ENCODE assay signal across 16 cellular contexts in the genomic region with DNA sequence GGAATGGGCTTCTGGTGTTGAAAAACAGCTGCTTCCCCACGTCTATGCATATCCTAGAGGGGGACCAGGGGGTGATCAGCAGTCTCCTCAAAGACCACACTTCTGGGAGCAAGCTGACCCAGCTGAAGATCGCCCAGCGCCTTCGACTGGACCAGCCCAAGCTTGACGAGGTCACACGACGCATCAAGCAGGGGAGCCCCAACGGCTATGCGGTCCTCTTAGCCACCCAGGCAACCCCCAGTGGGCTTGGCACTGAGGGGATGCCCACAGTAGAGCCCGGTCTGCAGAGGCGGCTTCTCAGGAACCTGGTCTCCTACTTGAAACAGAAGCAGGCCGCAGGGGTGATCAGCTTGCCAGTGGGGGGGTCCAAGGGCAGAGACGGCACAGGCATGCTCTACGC. TPM values are rescaled to one million over a fixed set of nuclear protein-coding genes. Genes with fewer than 3 reads are reported as not detected.
DNase-seq lines count a peak whose midpoint lies in the region; ATAC-seq and TF ChIP-seq lines count a peak whose summit lies in the region.
"Had no signal": no experiment of that assay in that cellular context is flagged by ENCODE, and none has a peak within 500 bp of the region (broad histone marks: within the 10 kb centered on the region; RNA-seq: fewer than 3 reads in every experiment).

No MANE protein-coding gene starts in this region.

- no peak for TF ChIP-seq POLR2A in breast epithelium (IDR thresholded peaks at IDR 0.05)

- H2BK15ac ChIP-seq in mesenchymal stem cell (ENCODE audit: low read depth, poor library complexity, severe bottlenecking), result no peak overlapping the region

- ATAC-seq in stimulated activated naive CD8-positive, alpha-beta T cell treated with anti-CD3 and anti-CD28 coated beads, Interleukin-15, amount 100 ng/mL, for 72 hours, result no peak

- H3K27ac Mint-ChIP-seq in MCF 10A (ENCODE audit: low read depth, unreplicated experiment) (no peak overlapping the region), Calu3 (ENCODE audit: unreplicated experiment) (no peak overlapping the region)
- no peak overlapping the region for H3K27ac Mint-ChIP-seq in activated T-helper 1 cell treated with anti-CD3 and anti-CD28 coated beads, Interleukin-12 subunit alpha, Interleukin-12 subunit beta, Interleukin-2, Interleukin-4 antibody, amounts not matched to agents 30 ng/mL and 10 ng/mL and 1 ng/mL, durations not matched to agents 14 hours and 24 hours and 36 hours
- H3K27ac Mint-ChIP-seq in stimulated activated naive CD8-positive, alpha-beta T cell treated with anti-CD3 and anti-CD28 coated beads, Interleukin-15, amount 100 ng/mL, for 72 hours, result peak overlapping the region in 1 of 2 donors; percentile 87

- no peak overlapping the region for H2AFZ ChIP-seq in mesenchymal stem cell (ENCODE audit: low read depth, low read length)

- no peaks in the 10 kb centered on the region for H3K9me3 Mint-ChIP-seq in MCF 10A (ENCODE audit: unreplicated experiment)
- H3K9me3 Mint-ChIP-seq in activated T-helper 1 cell treated with anti-CD3 and anti-CD28 coated beads, Interleukin-12 subunit alpha, Interleukin-12 subunit beta, Interleukin-2, Interleukin-4 antibody, amounts not matched to agents 30 ng/mL and 10 ng/mL and 1 ng/mL, durations not matched to agents 14 hours and 24 hours and 36 hours, result no peaks in the 10 kb centered on the region
- no peaks in the 10 kb centered on the region for H3K9me3 Mint-ChIP-seq in stimulated activated naive CD8-positive, alpha-beta T cell treated with anti-CD3 and anti-CD28 coated beads, Interleukin-15, amount 100 ng/mL, for 72 hours
- no peaks in the 10 kb centered on the region for H3K9me3 Mint-ChIP-seq in Calu3 (ENCODE audit: low read depth, unreplicated experiment)
- H3K9me3 Mint-ChIP-seq: activated CD4-positive, alpha-beta T cell treated with anti-CD3 and anti-CD28 coated beads, Interleukin-2, amount 10 ng/mL, durations not matched to agents 7 days and 5 days had no signal

- H3K18ac ChIP-seq in mesenchymal stem cell (ENCODE audit: low read depth in 1 of 2, low read length in 2 of 2), result no peak overlapping the region

- H3K4me3 ChIP-seq in breast epithelium (peak overlapping the region in 1 of 3 donors; percentile 9), mesenchymal stem cell (ENCODE audit: insufficient read depth in 1 of 2, low read depth in 1 of 2, low read length in 2 of 2) (no peak overlapping the region)
- H3K4me3 ChIP-seq: colonic mucosa had no signal

- no peak overlapping the region for H4K91ac ChIP-seq in mesenchymal stem cell (ENCODE audit: low read length)

- DNase-seq in MCF 10A (ENCODE audit: unreplicated experiment) (no peak), breast epithelium (ENCODE audit: low spot score in 2 of 2) (no peak), mesenchymal stem cell (no peak), NOMO-1 treated with dmso at 0.1 percent for 144 hours (lab: John Stamatoyannopoulos, UW; ENCODE audit: unreplicated experiment) (no peak), Calu3 (no peak)
- DNase-seq in activated T-helper 1 cell treated with anti-CD3 and anti-CD28 coated beads, Interleukin-12 subunit alpha, Interleukin-12 subunit beta, Interleukin-2, Interleukin-4 antibody, amounts not matched to agents 30 ng/mL and 10 ng/mL and 1 ng/mL, durations not matched to agents 14 hours and 24 hours and 36 hours (ENCODE audit: low spot score), result no peak
- DNase-seq in stimulated activated naive CD8-positive, alpha-beta T cell treated with anti-CD3 and anti-CD28 coated beads, Interleukin-15, amount 100 ng/mL, for 72 hours, result no peak
- DNase-seq in stimulated activated CD4-positive, alpha-beta T cell treated with anti-CD3 and anti-CD28 coated beads, Interleukin-1b, Interleukin-23, amount 100 ng/mL, for 48 hours, result no peak
- DNase-seq: activated CD4-positive, alpha-beta T cell treated with anti-CD3 and anti-CD28 coated beads, Interleukin-2, amount 10 ng/mL, durations not matched to agents 7 days and 5 days; BE2C; colonic mucosa; EL; Kasumi-1; mammary epithelial cell; NCI-H2081 treated with DMSO at 0.1 percent for 48 hours; stimulated activated naive CD4-positive, alpha-beta T cell treated with Interleukin-2 at 50 U/mL for 16 hours had no signal

- no peak overlapping the region for H3K14ac ChIP-seq in mesenchymal stem cell (ENCODE audit: low read length in 2 of 2)

- BruUV-seq in MCF 10A (replicated peaks; lab: Mats Ljungman, UMichigan) (no TSS peak), Calu3 (replicated peaks; lab: Mats Ljungman, UMichigan) (no TSS peak)

- H2AK5ac ChIP-seq in mesenchymal stem cell (ENCODE audit: low read length, severe bottlenecking), result no peak overlapping the region

- CTCF ChIA-PET in MCF 10A (lab: Yijun Ruan, JAX), result interaction anchor here (0.8 to 2.7 kb wide), 4 partner anchors 10 to 777 kb away, joined by 3 to 9 read pairs (median 6); no protein-coding TSS in a partner anchor
- CTCF ChIA-PET in Calu3 (lab: Charles Lee), result interaction anchor here (1.1 kb wide), 1 partner anchor 9 kb away, joined by 3 read pairs; a partner anchor contains a TSS

- H3K79me1 ChIP-seq in mesenchymal stem cell (replicated peaks; ENCODE audit: low read length, poor library complexity, severe bottlenecking), result peaks cover 12% of the 10 kb centered on the region

- peaks cover 7 to 24% of the 10 kb centered on the region in 2 donors for H3K4me1 ChIP-seq in breast epithelium
- H3K4me1 ChIP-seq in mesenchymal stem cell (ENCODE audit: control insufficient read depth, insufficient read depth, low read depth, low read length), result peaks cover 41% of the 10 kb centered on the region
- H3K4me1 ChIP-seq: BE2C had no signal

- peaks cover 68% of the 10 kb centered on the region for H3K36me3 Mint-ChIP-seq in MCF 10A (ENCODE audit: insufficient read depth, unreplicated experiment)
- H3K36me3 Mint-ChIP-seq in activated T-helper 1 cell treated with anti-CD3 and anti-CD28 coated beads, Interleukin-12 subunit alpha, Interleukin-12 subunit beta, Interleukin-2, Interleukin-4 antibody, amounts not matched to agents 30 ng/mL and 10 ng/mL and 1 ng/mL, durations not matched to agents 14 hours and 24 hours and 36 hours (ENCODE audit: low read depth), result peaks cover 43% of the 10 kb centered on the region
- peaks cover 82% of the 10 kb centered on the region for H3K36me3 Mint-ChIP-seq in Calu3 (ENCODE audit: insufficient read depth, unreplicated experiment)

- H2BK5ac ChIP-seq in mesenchymal stem cell (ENCODE audit: low read depth, low read length, poor library complexity, severe bottlenecking), result no peak overlapping the region

- H3K4me3 Mint-ChIP-seq in MCF 10A (ENCODE audit: unreplicated experiment) (peak overlapping the region; percentile 71), Calu3 (ENCODE audit: low read depth, unreplicated experiment) (no peak overlapping the region)
- peak overlapping the region; percentile 85 for H3K4me3 Mint-ChIP-seq in activated T-helper 1 cell treated with anti-CD3 and anti-CD28 coated beads, Interleukin-12 subunit alpha, Interleukin-12 subunit beta, Interleukin-2, Interleukin-4 antibody, amounts not matched to agents 30 ng/mL and 10 ng/mL and 1 ng/mL, durations not matched to agents 14 hours and 24 hours and 36 hours
- H3K4me3 Mint-ChIP-seq in stimulated activated naive CD8-positive, alpha-beta T cell treated with anti-CD3 and anti-CD28 coated beads, Interleukin-15, amount 100 ng/mL, for 72 hours, result peak overlapping the region; percentile 54 to 86

- H3K36me3 ChIP-seq in breast epithelium, result no peaks in the 10 kb centered on the region
- peaks cover 69 to 81% of the 10 kb centered on the region in 2 experiments for H3K36me3 ChIP-seq in mesenchymal stem cell (ENCODE audit: control insufficient read depth in 1 of 2, insufficient read depth in 2 of 2, low read depth in 1 of 2, low read length in 2 of 2)
- H3K36me3 ChIP-seq: colonic mucosa had no signal

- H3K27me3 ChIP-seq in breast epithelium, result no peaks in the 10 kb centered on the region
- no peaks in the 10 kb centered on the region for H3K27me3 ChIP-seq in mesenchymal stem cell (ENCODE audit: control insufficient read depth in 1 of 2, insufficient read depth in 1 of 2, low read length in 2 of 2)
- H3K27me3 ChIP-seq: BE2C, colonic mucosa had no signal

- H3K9ac ChIP-seq in mesenchymal stem cell (ENCODE audit: low read length), result peak overlapping the region; percentile 11

- H3K4ac ChIP-seq in mesenchymal stem cell (ENCODE audit: low read depth in 1 of 2, low read length in 2 of 2), result no peak overlapping the region

- no peak overlapping the region for H3K4me2 ChIP-seq in mesenchymal stem cell (ENCODE audit: low read length, poor library complexity, severe bottlenecking)

- no peak overlapping the region for H2BK120ac ChIP-seq in mesenchymal stem cell (ENCODE audit: low read depth, low read length)

- H3K27ac ChIP-seq in breast epithelium, result no peak overlapping the region
- no peak overlapping the region for H3K27ac ChIP-seq in mesenchymal stem cell (ENCODE audit: low read length, poor library complexity, severe bottlenecking)
- H3K27ac ChIP-seq: colonic mucosa had no signal

- intact Hi-C loops in MCF 10A (cut with micrococcal nuclease) (loop anchor here (5.0 kb wide), 1 partner anchor 409 kb away; no protein-coding TSS in a partner anchor), breast epithelium (cut with DNase I; ENCODE audit: low total_unique reads) (loop anchor here (2.0 to 10.0 kb wide), 2 partner anchors 289 to 819 kb away; no protein-coding TSS in a partner anchor), Calu3 (cut with micrococcal nuclease; ENCODE audit: unreplicated experiment) (no loop called here)
- intact Hi-C loops in activated T-helper 1 cell treated with anti-CD3 and anti-CD28 coated beads, Interleukin-12 subunit alpha, Interleukin-12 subunit beta, Interleukin-2, Interleukin-4 antibody, amounts not matched to agents 30 ng/mL and 10 ng/mL and 1 ng/mL, durations not matched to agents 14 hours and 24 hours and 36 hours (cut with micrococcal nuclease), result loop anchor here (10.0 kb wide), 1 partner anchor 581 kb away; a partner anchor contains a TSS

- POLR2A ChIA-PET in MCF 10A (lab: Yijun Ruan, JAX), result interaction anchor here (0.6 kb wide), 1 partner anchor 1321 kb away, joined by 3 read pairs; no protein-coding TSS in a partner anchor

- H2BK12ac ChIP-seq in mesenchymal stem cell (ENCODE audit: low read length in 2 of 2), result no peak overlapping the region

- H3K23ac ChIP-seq in mesenchymal stem cell (ENCODE audit: low read length in 2 of 2), result peak overlapping the region in 1 of 2 experiments; percentile 75

- 93% methylated on average over 14 of the region's 14 CpGs for WGBS in mesenchymal stem cell

- H3K9me3 ChIP-seq in breast epithelium, result no peaks in the 10 kb centered on the region
- no peaks in the 10 kb centered on the region for H3K9me3 ChIP-seq in mesenchymal stem cell (ENCODE audit: control insufficient read depth, low read length)
- H3K9me3 ChIP-seq: BE2C, colonic mucosa had no signal

- H3K4me1 Mint-ChIP-seq in MCF 10A (ENCODE audit: insufficient read depth, unreplicated experiment) (peaks cover 18% of the 10 kb centered on the region), Calu3 (ENCODE audit: low read depth, unreplicated experiment) (peaks cover 18% of the 10 kb centered on the region)
- H3K4me1 Mint-ChIP-seq in activated T-helper 1 cell treated with anti-CD3 and anti-CD28 coated beads, Interleukin-12 subunit alpha, Interleukin-12 subunit beta, Interleukin-2, Interleukin-4 antibody, amounts not matched to agents 30 ng/mL and 10 ng/mL and 1 ng/mL, durations not matched to agents 14 hours and 24 hours and 36 hours (ENCODE audit: low read depth), result peaks cover 54% of the 10 kb centered on the region
- peaks cover 71% of the 10 kb centered on the region for H3K4me1 Mint-ChIP-seq in stimulated activated naive CD8-positive, alpha-beta T cell treated with anti-CD3 and anti-CD28 coated beads, Interleukin-15, amount 100 ng/mL, for 72 hours

- H4K8ac ChIP-seq in mesenchymal stem cell (ENCODE audit: low read length), result no peak overlapping the region

- TF ChIP-seq CTCF in MCF 10A (IDR thresholded peaks at IDR 0.05; ENCODE audit: unreplicated experiment) (no peak), breast epithelium (IDR thresholded peaks at IDR 0.05) (no peak), Calu3 (IDR thresholded peaks at IDR 0.05; ENCODE audit: unreplicated experiment) (no peak)

- H3K27me3 Mint-ChIP-seq in MCF 10A (ENCODE audit: insufficient read depth, unreplicated experiment), result no peaks in the 10 kb centered on the region
- H3K27me3 Mint-ChIP-seq in activated T-helper 1 cell treated with anti-CD3 and anti-CD28 coated beads, Interleukin-12 subunit alpha, Interleukin-12 subunit beta, Interleukin-2, Interleukin-4 antibody, amounts not matched to agents 30 ng/mL and 10 ng/mL and 1 ng/mL, durations not matched to agents 14 hours and 24 hours and 36 hours (ENCODE audit: insufficient read depth), result no peaks in the 10 kb centered on the region
- no peaks in the 10 kb centered on the region for H3K27me3 Mint-ChIP-seq in stimulated activated naive CD8-positive, alpha-beta T cell treated with anti-CD3 and anti-CD28 coated beads, Interleukin-15, amount 100 ng/mL, for 72 hours
- no peaks in the 10 kb centered on the region for H3K27me3 Mint-ChIP-seq in Calu3 (ENCODE audit: unreplicated experiment)
- H3K27me3 Mint-ChIP-seq: activated CD4-positive, alpha-beta T cell treated with anti-CD3 and anti-CD28 coated beads, Interleukin-2, amount 10 ng/mL, durations not matched to agents 7 days and 5 days had no signal

RNA-seq across cellular contexts. Expression of a gene that starts 2.5 kb away (rescaled TPM):
- total RNA-seq in MCF 10A (2022), result 32.5 and 33.6 TPM in 2 replicates
- total RNA-seq in breast epithelium, result 10 to 100 TPM; 24.6 to 32.5 (median 28.7) TPM
- total RNA-seq in activated T-helper 1 cell treated with anti-CD3 and anti-CD28 coated beads, Interleukin-12 subunit alpha, Interleukin-12 subunit beta, Interleukin-2, Interleukin-4 antibody, amounts not matched to agents 30 ng/mL and 10 ng/mL and 1 ng/mL, durations not matched to agents 14 hours and 24 hours and 36 hours, result 38.5 and 39.6 TPM in 2 replicates
- 26.0 TPM for polyA plus RNA-seq in mesenchymal stem cell (2013, experiment 1 of 2)
- 25.4 TPM for polyA plus RNA-seq in mesenchymal stem cell (2013, experiment 2 of 2)
- total RNA-seq in Calu3 (2022), result 40.6 and 43.8 TPM in 2 replicates

RNA-seq across cellular contexts. Expression of a gene that starts 8.5 kb away (rescaled TPM):
- total RNA-seq in MCF 10A (2022), result 271 and 273 TPM in 2 replicates
- total RNA-seq in breast epithelium, result 10 to 100 TPM; 34.2 to 80.6 (median 40.0) TPM
- total RNA-seq in activated T-helper 1 cell treated with anti-CD3 and anti-CD28 coated beads, Interleukin-12 subunit alpha, Interleukin-12 subunit beta, Interleukin-2, Interleukin-4 antibody, amounts not matched to agents 30 ng/mL and 10 ng/mL and 1 ng/mL, durations not matched to agents 14 hours and 24 hours and 36 hours, result 200 and 208 TPM in 2 replicates
- 220 TPM for polyA plus RNA-seq in mesenchymal stem cell (2013, experiment 1 of 2)
- 221 TPM for polyA plus RNA-seq in mesenchymal stem cell (2013, experiment 2 of 2)
- total RNA-seq in Calu3 (2022), result 140 and 176 TPM in 2 replicates
